ENCODE assay signal across 19 cellular contexts in the genomic region with DNA sequence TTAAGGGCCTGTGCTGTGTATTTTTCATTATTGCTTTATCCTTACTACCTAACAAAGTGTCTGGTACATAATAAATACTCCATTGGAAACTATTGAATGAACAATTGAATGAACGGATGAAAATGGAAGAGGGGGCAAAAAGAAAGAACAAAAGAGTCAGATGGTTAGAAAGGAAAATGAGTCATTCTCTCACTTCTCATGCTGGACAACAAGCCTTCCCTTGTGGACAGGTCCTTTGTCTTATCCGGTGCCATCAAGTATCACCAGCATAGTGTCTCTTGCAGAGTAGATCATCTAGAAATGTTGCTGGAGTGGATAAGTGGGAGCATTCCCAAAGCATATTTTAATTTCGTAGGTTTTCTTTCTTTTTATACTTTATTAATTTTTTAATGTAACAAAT.
"Had no signal": no experiment of that assay in that cellular context is flagged by ENCODE, and none has a peak within 500 bp of the region (broad histone marks: within the 10 kb centered on the region; RNA-seq: fewer than 3 reads in every experiment).

No MANE protein-coding gene starts in this region.

- H3K9me3 ChIP-seq: adrenal gland, ascending aorta, gastrocnemius medialis, mucosa of descending colon, prostate gland, right atrium auricular region, tibial artery had no signal

- H3K36me3 ChIP-seq: adrenal gland, prostate gland, WERI-Rb-1 had no signal

- DNase-seq: activated CD4-positive, alpha-beta T cell treated with anti-CD3 and anti-CD28 coated beads, Interleukin-2, amount 10 ng/mL, durations not matched to agents 7 days and 5 days; activated CD4-positive, CD25-positive, alpha-beta regulatory T cell treated with anti-CD3 and anti-CD28 coated beads, Interleukin-2, amount 50 U/mL, for 72 hours; activated CD8-positive, alpha-beta T cell treated with anti-CD3 and anti-CD28 coated beads, Interleukin-2, amount 10 ng/mL, durations not matched to agents 7 days and 5 days; activated gamma-delta T cell; activated naive CD4-positive, alpha-beta T cell treated with anti-CD3 and anti-CD28 coated beads, Interleukin-2, amount 50 U/mL, for 16 hours; adrenal gland; central memory CD4-positive, alpha-beta T cell; effector memory CD4-positive, alpha-beta T cell; gastrocnemius medialis; left ventricle myocardium superior; mucosa of descending colon; stimulated activated CD4-positive, alpha-beta T cell treated with anti-CD3 and anti-CD28 coated beads, Interleukin-4, amount 100 ng/mL, for 24 hours; stimulated activated naive CD8-positive, alpha-beta T cell treated with anti-CD3 and anti-CD28 coated beads, Interleukin-15, Interleukin-2, amounts not matched to agents 100 U/mL and 50 U/mL, for 24 hours; tibial artery; WERI-Rb-1 had no signal

- H3K27me3 ChIP-seq: adrenal gland, ascending aorta, gastrocnemius medialis, right atrium auricular region, tibial artery had no signal

- H3K4me1 ChIP-seq: ascending aorta, gastrocnemius medialis, prostate gland, right atrium auricular region, tibial artery had no signal

- FAIRE-seq: islet of Langerhans had no signal

- H3K4me3 ChIP-seq: adrenal gland, ascending aorta, gastrocnemius medialis, mucosa of descending colon, prostate gland, right atrium auricular region, tibial artery had no signal

- H3K27ac ChIP-seq: ascending aorta, gastrocnemius medialis, prostate gland, right atrium auricular region, tibial artery, WERI-Rb-1 had no signal
